14 cellular contexts compared by ENCODE assay signal in genomic region chr20:37745553-37745952, GRCh38. TPM values are rescaled to one million over a fixed set of nuclear protein-coding genes. Genes with fewer than 3 reads are reported as not detected.
DNase-seq lines count a peak whose midpoint lies in the region; ATAC-seq, FAIRE-seq and TF ChIP-seq lines count a peak whose summit lies in the region.
"Had no signal": no experiment of that assay in that cellular context is flagged by ENCODE, and none has a peak within 500 bp of the region (broad histone marks: within the 10 kb centered on the region; RNA-seq: fewer than 3 reads in every experiment).

No MANE protein-coding gene starts in this region.

- H3K36me3 ChIP-seq in PC-3 (ENCODE audit: low read depth, low read length) (no peaks in the 10 kb centered on the region), mesendoderm (ENCODE audit: control insufficient read depth, insufficient read depth, low read length) (no peaks in the 10 kb centered on the region), HepG2 (replicated peaks in 1 of 2; ENCODE audit: control insufficient read depth in 1 of 2, insufficient read depth in 2 of 2, low read length in 2 of 2) (peaks cover 8 to 35% of the 10 kb centered on the region in 2 experiments; a peak in 3 of 5 replicates)

- H3K79me2 ChIP-seq in PC-3 (ENCODE audit: low read length) (peaks cover 5% of the 10 kb centered on the region; the same call in 1 of the 2 replicates), mesendoderm (ENCODE audit: control insufficient read depth, insufficient read depth, low read length) (no peaks in the 10 kb centered on the region), HepG2 (ENCODE audit: insufficient read depth, low read length) (no peaks in the 10 kb centered on the region)

- POLR2A ChIA-PET in PC-3 (lab: Charles Lee; ENCODE audit: unreplicated experiment) (no interaction called here), HepG2 (lab: Yijun Ruan, JAX) (no interaction called here)

- FAIRE-seq in HepG2 (lab: Jason Lieb, UNC), result no peak
- FAIRE-seq: TTC549 had no signal

- in situ Hi-C loops in HepG2 (cut with HindIII; ENCODE audit: extremely low pct_ligation_motif_present, low pct_unique_long_range_greater_than_20kb), result no loop called here

- CTCF ChIA-PET in activated CD8-positive, alpha-beta memory T cell treated with anti-CD3 and anti-CD28 coated beads, Interleukin-2, amount 10 ng/mL, durations not matched to agents 7 days and 5 days (lab: Charles Lee), result interaction anchor here (1.5 kb wide), 1 partner anchor 247 kb away, joined by 3 read pairs; no protein-coding TSS in a partner anchor
- CTCF ChIA-PET in PC-3 (lab: Charles Lee), result no interaction called here
- CTCF ChIA-PET in HepG2 (lab: Yijun Ruan, JAX; ENCODE audit: low intra/inter-chr PET ratio, low total read pairs), result no interaction called here

- no peaks in the 10 kb centered on the region for H3F3A ChIP-seq in PC-3 (ENCODE audit: low read length, unreplicated experiment)

- H3K4me3 Mint-ChIP-seq in activated CD8-positive, alpha-beta memory T cell treated with anti-CD3 and anti-CD28 coated beads, Interleukin-2, amount 10 ng/mL, durations not matched to agents 7 days and 5 days, result peak overlapping the region; percentile 35
- H3K4me3 Mint-ChIP-seq: activated T-cell treated with anti-CD3 and anti-CD28 coated beads, Interleukin-2, amount 50 U/mL, for 4 hours had no signal

- no peak overlapping the region for H3K4ac ChIP-seq in mesendoderm (ENCODE audit: low read depth, low read length)

- BruUV-seq in PC-3 (replicated peaks; lab: Mats Ljungman, UMichigan) (no TSS peak), HepG2 (replicated peaks; lab: Mats Ljungman, UMichigan) (no TSS peak)

- no peak overlapping the region for H3K9ac ChIP-seq in PC-3 (ENCODE audit: low read length)
- no peak overlapping the region for H3K9ac ChIP-seq in mesendoderm (ENCODE audit: low read length)
- H3K9ac ChIP-seq in HepG2 (ENCODE audit: insufficient read depth, low read depth, low read length), result no peak overlapping the region

- H3K23ac ChIP-seq in mesendoderm (ENCODE audit: low read length), result no peak overlapping the region

- no peaks in the 10 kb centered on the region for H4K20me1 ChIP-seq in PC-3 (ENCODE audit: low read length)
- no peaks in the 10 kb centered on the region for H4K20me1 ChIP-seq in HepG2 (ENCODE audit: insufficient read depth, low read length)

- H3K36me3 Mint-ChIP-seq in activated CD8-positive, alpha-beta memory T cell treated with anti-CD3 and anti-CD28 coated beads, Interleukin-2, amount 10 ng/mL, durations not matched to agents 7 days and 5 days, result peaks cover 27% of the 10 kb centered on the region

- peak; percentile 94 for ATAC-seq in activated CD8-positive, alpha-beta memory T cell treated with anti-CD3 and anti-CD28 coated beads, Interleukin-2, amount 10 ng/mL, durations not matched to agents 7 days and 5 days
- ATAC-seq in PC-3 (no peak; the same call in 1 of the 2 replicates), HepG2 (no peak)

- TF ChIP-seq CTCF in GM20000 (IDR thresholded peaks at IDR 0.05; ENCODE audit: extremely low read depth, missing control alignments) (no peak), PC-3 (conservative IDR thresholded peaks at IDR 0.05; ENCODE audit: low read depth, low read length) (no peak), HepG2 (CRISPR knock-in tag; IDR thresholded peaks at IDR 0.05) (no peak)

- intact Hi-C loops in PC-3 (cut with micrococcal nuclease) (no loop called here), HepG2 (cut with micrococcal nuclease; ENCODE audit: unreplicated experiment) (no loop called here)

- H2AFZ ChIP-seq in PC-3 (ENCODE audit: low read length) (no peak overlapping the region), HepG2 (ENCODE audit: low read length) (no peak overlapping the region)

- TF ChIP-seq EP300 in HepG2 (IDR thresholded peaks at IDR 0.05; ENCODE audit: low read depth in 2 of 2, low read length in 2 of 2) (no peak), HepG2 (CRISPR knock-in tag; IDR thresholded peaks at IDR 0.05; ENCODE audit: borderline replicate concordance) (no peak)

- H3K79me1 ChIP-seq in mesendoderm (ENCODE audit: low read length), result no peaks in the 10 kb centered on the region

- H2AK5ac ChIP-seq in mesendoderm (ENCODE audit: low read length), result no peak overlapping the region

- no CpG with 5 or more reads among the region's 3 CpGs for WGBS in mesendoderm (ENCODE audit: extremely low coverage, insufficient coverage, low lambda C conversion rate)
- WGBS in HepG2 (ENCODE audit: low lambda C conversion rate), result 95% methylated on average over 3 of the region's 3 CpGs

- H2BK120ac ChIP-seq in mesendoderm (ENCODE audit: low read depth, low read length), result no peak overlapping the region

- DNase-seq in activated CD8-positive, alpha-beta memory T cell treated with anti-CD3 and anti-CD28 coated beads, Interleukin-2, amount 10 ng/mL, durations not matched to agents 7 days and 5 days, result peak; percentile 61
- DNase-seq in activated CD8-positive, alpha-beta memory T cell treated with anti-CD3 and anti-CD28 coated beads for 24 hours, result no peak
- DNase-seq in GM20000 (ENCODE audit: low spot score) (peak; percentile 27), PC-3 (peak; percentile 46), mesendoderm (peak; percentile 36), cerebellum (ENCODE audit: low spot score) (no peak), superior temporal gyrus (ENCODE audit: extremely low spot score) (no peak), HepG2 (ENCODE audit: low spot score) (no peak)
- DNase-seq: ACHN; activated T-cell treated with anti-CD3 and anti-CD28 coated beads, Interleukin-2, amount 50 U/mL, for 4 hours; DMS 273 treated with DMSO at 0.1 percent for 48 hours; NCI-H1048; testis had no signal

- H3K27ac ChIP-seq in PC-3 (ENCODE audit: low read length), result peak overlapping the region; percentile 24
- no peak overlapping the region for H3K27ac ChIP-seq in mesendoderm (ENCODE audit: low read depth, low read length)
- H3K27ac ChIP-seq in HepG2 (ENCODE audit: extremely low read length, insufficient read depth, low read length), result no peak overlapping the region
- H3K27ac ChIP-seq: testis had no signal

- H3K4me1 Mint-ChIP-seq in activated CD8-positive, alpha-beta memory T cell treated with anti-CD3 and anti-CD28 coated beads, Interleukin-2, amount 10 ng/mL, durations not matched to agents 7 days and 5 days, result peaks cover 27% of the 10 kb centered on the region

- H2BK5ac ChIP-seq in mesendoderm (ENCODE audit: low read length), result no peak overlapping the region

- H3K27me3 ChIP-seq in PC-3 (ENCODE audit: low read length), result no peaks in the 10 kb centered on the region
- H3K27me3 ChIP-seq in mesendoderm (ENCODE audit: insufficient read depth, low read length, poor library complexity), result no peaks in the 10 kb centered on the region
- H3K27me3 ChIP-seq in HepG2 (ENCODE audit: control insufficient read depth in 1 of 2, insufficient read depth in 2 of 2, low read length in 2 of 2), result no peaks in the 10 kb centered on the region
- H3K27me3 ChIP-seq: testis had no signal

- no peak overlapping the region for H4K5ac ChIP-seq in mesendoderm (ENCODE audit: low read length)

- peak overlapping the region; percentile 87 for H3K27ac Mint-ChIP-seq in activated CD8-positive, alpha-beta memory T cell treated with anti-CD3 and anti-CD28 coated beads, Interleukin-2, amount 10 ng/mL, durations not matched to agents 7 days and 5 days

- H4K8ac ChIP-seq in mesendoderm (ENCODE audit: low read depth, low read length), result no peak overlapping the region

- H3K9me3 Mint-ChIP-seq in activated CD8-positive, alpha-beta memory T cell treated with anti-CD3 and anti-CD28 coated beads, Interleukin-2, amount 10 ng/mL, durations not matched to agents 7 days and 5 days (ENCODE audit: low read depth), result no peaks in the 10 kb centered on the region
- H3K9me3 Mint-ChIP-seq: activated T-cell treated with anti-CD3 and anti-CD28 coated beads, Interleukin-2, amount 50 U/mL, for 4 hours had no signal

- no peak overlapping the region for H3K4me2 ChIP-seq in PC-3 (ENCODE audit: low read length)
- no peak overlapping the region for H3K4me2 ChIP-seq in mesendoderm (ENCODE audit: low read length)
- no peak overlapping the region for H3K4me2 ChIP-seq in HepG2 (ENCODE audit: low read depth, low read length)

- H2BK15ac ChIP-seq in mesendoderm (replicated peaks; ENCODE audit: low read depth), result no peak overlapping the region

- H3K56ac ChIP-seq in mesendoderm (ENCODE audit: low read length), result no peak overlapping the region

- H3K18ac ChIP-seq in mesendoderm (ENCODE audit: low read length), result no peak overlapping the region

- no peak overlapping the region for H3K4me3 ChIP-seq in PC-3 (ENCODE audit: low read length)
- no peak overlapping the region for H3K4me3 ChIP-seq in mesendoderm (ENCODE audit: low read length)
- H3K4me3 ChIP-seq in HepG2 (replicated peaks in 1 of 3; ENCODE audit: insufficient read depth in 1 of 3, low read depth in 2 of 3, low read length in 3 of 3), result no peak overlapping the region
- H3K4me3 ChIP-seq: testis had no signal

- H3K4me1 ChIP-seq in PC-3 (ENCODE audit: insufficient read depth, low read length) (peaks cover 28% of the 10 kb centered on the region), mesendoderm (ENCODE audit: control insufficient read depth, low read depth, low read length) (peaks cover 3% of the 10 kb centered on the region), HepG2 (ENCODE audit: insufficient read depth, low read length) (peaks cover 15% of the 10 kb centered on the region)
- H3K4me1 ChIP-seq: testis had no signal

- H3K9me3 ChIP-seq in PC-3 (ENCODE audit: low read length) (no peaks in the 10 kb centered on the region), HepG2 (ENCODE audit: low read length) (no peaks in the 10 kb centered on the region)
- H3K9me3 ChIP-seq: testis had no signal

- no peak for TF ChIP-seq RAD21 in HepG2 (CRISPR knock-in tag; IDR thresholded peaks at IDR 0.05)

- TF ChIP-seq POLR2A in HepG2 (IDR thresholded peaks at IDR 0.05; ENCODE audit: insufficient read depth in 1 of 2, low read depth in 2 of 2, low read length in 2 of 2), result no peak

- no peaks in the 10 kb centered on the region for H3K27me3 Mint-ChIP-seq in activated CD8-positive, alpha-beta memory T cell treated with anti-CD3 and anti-CD28 coated beads, Interleukin-2, amount 10 ng/mL, durations not matched to agents 7 days and 5 days

- H3K9me2 ChIP-seq in PC-3 (replicated peaks; ENCODE audit: low read length), result no peaks in the 10 kb centered on the region

RNA-seq across cellular contexts. Expression of gene CTNNBL1, which starts 51.7 kb away (rescaled TPM):
- total RNA-seq in activated CD8-positive, alpha-beta memory T cell treated with anti-CD3 and anti-CD28 coated beads, Interleukin-2, amount 10 ng/mL, durations not matched to agents 7 days and 5 days, result 10 to 100 TPM; 79.8 to 90.2 TPM
- total RNA-seq in PC-3 (2014; rRNA removed) (49.9 and 50.9 TPM in 2 replicates), cerebellum (20.0 TPM), HepG2 (2016; rRNA removed; fragmentation: Illumina TruSeq; extraction: Trizol) (94.6 and 136 TPM in 2 replicates)
- polyA plus RNA-seq in mesendoderm (2013, experiment 1 of 2), result 117 TPM
- polyA plus RNA-seq in mesendoderm (2013, experiment 2 of 2), result 118 TPM
- total RNA-seq in HepG2 (2016; cell fraction: cytosol; rRNA removed; fragmentation: Illumina TruSeq; extraction: Trizol; ENCODE audit: low read depth), result 43.5 and 49.5 TPM in 2 replicates
- total RNA-seq in HepG2 (2016; cell fraction: insoluble cytoplasmic fraction; rRNA removed; fragmentation: Illumina TruSeq; extraction: Trizol), result 97.0 and 143 TPM in 2 replicates
- 53.6 and 54.9 TPM in 2 replicates for total RNA-seq in HepG2 (2016; cell fraction: membrane; rRNA removed; fragmentation: Illumina TruSeq; extraction: Trizol)
- total RNA-seq in HepG2 (2016; cell fraction: nucleus; rRNA removed; fragmentation: Illumina TruSeq; extraction: Trizol), result 47.8 and 48.8 TPM in 2 replicates
- 47.0 and 49.3 TPM in 2 replicates for polyA plus RNA-seq in HepG2 (2011; rRNA removed)
- polyA plus RNA-seq in HepG2 (2011; cell fraction: cytosol; rRNA removed), result 37.8 and 38.1 TPM in 2 replicates
- polyA plus RNA-seq in HepG2 (2011; cell fraction: nucleus; rRNA removed), result 17.2 and 18.0 TPM in 2 replicates
- 83.2 and 94.2 TPM in 2 replicates for polyA plus RNA-seq in HepG2 (2012)
- polyA plus RNA-seq in HepG2 (2016; cell fraction: cytosol; fragmentation: Illumina TruSeq; extraction: Trizol; ENCODE audit: low read depth), result 53.4 and 54.1 TPM in 2 replicates
- polyA plus RNA-seq in HepG2 (2016; cell fraction: insoluble cytoplasmic fraction; fragmentation: Illumina TruSeq; extraction: Trizol; ENCODE audit: low read depth), result 156 and 162 TPM in 2 replicates
- polyA plus RNA-seq in HepG2 (2016; cell fraction: membrane; fragmentation: Illumina TruSeq; extraction: Trizol; ENCODE audit: low read depth), result 50.8 and 57.2 TPM in 2 replicates
- polyA plus RNA-seq in HepG2 (2016; cell fraction: nucleus; fragmentation: Illumina TruSeq; extraction: Trizol; ENCODE audit: insufficient read depth, low read depth), result 68.0 and 75.7 TPM in 2 replicates
- polyA minus RNA-seq in HepG2 (2011; rRNA and poly(A)+ RNA removed; ENCODE audit: low replicate concordance), result 33.6 and 37.6 TPM in 2 replicates
- 27.5 and 33.1 TPM in 2 replicates for polyA minus RNA-seq in HepG2 (2011; cell fraction: cytosol; rRNA and poly(A)+ RNA removed)
- polyA minus RNA-seq in HepG2 (2011; cell fraction: nucleus; rRNA and poly(A)+ RNA removed), result 33.5 and 36.7 TPM in 2 replicates

Comparison
In these comparisons a context has a peak if more than half of its experiments do, and no peak if none do; other contexts are left out.
1. DNase-seq: peak in activated CD8-positive, alpha-beta memory T cell treated with anti-CD3 and anti-CD28 coated beads, Interleukin-2, amount 10 ng/mL, durations not matched to agents 7 days and 5 days (single experiment), GM20000 (single experiment), PC-3 (single experiment) and mesendoderm (single experiment); none in activated CD8-positive, alpha-beta memory T cell treated with anti-CD3 and anti-CD28 coated beads for 24 hours (single experiment), cerebellum (single experiment), superior temporal gyrus (single experiment) and HepG2 (single experiment).